Comparison of ENCODE assay signal across 8 cellular contexts in the genomic region with DNA sequence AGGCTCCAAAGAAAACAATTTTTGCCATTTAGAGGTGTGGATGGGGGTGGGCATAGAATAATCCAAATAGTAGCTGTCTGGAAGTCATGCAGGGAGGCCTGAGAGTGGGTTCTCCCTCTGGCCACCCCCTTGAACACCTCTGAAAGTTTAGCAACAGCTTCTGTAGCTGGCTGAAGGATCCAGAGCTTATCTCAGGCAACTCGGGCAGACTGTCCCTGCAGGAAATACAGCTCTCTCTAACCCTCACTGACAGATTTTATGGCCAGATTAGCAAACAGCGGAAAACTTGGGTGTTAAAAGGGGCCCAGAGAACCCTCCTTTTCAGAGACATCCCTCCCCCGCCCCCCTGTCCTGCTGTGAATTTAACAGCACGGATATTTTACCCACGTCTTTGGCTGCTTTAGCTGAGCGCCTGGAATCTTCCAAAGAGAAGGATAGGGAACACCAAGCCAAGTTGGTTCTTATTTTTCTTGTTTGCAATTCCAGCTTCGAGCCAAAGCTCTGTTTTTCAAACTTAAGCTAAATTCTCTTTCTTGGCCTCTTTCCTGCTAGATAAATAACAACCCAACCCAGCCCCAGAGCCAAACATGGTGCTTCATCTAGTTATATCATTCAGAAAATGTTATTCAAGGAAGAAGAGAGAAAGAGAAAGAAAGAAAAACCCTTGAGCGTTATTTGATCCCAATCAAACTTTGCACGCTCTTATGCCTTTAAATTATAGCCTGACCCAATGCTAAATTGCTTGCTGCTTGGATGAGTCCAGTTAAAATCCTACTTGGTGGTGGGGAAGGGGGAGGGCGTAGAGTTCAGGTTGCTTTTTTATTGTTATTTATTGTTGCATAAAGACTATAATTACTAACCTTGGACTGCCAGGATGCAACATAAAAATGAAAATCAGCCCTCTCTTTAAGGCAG. TPM values are rescaled to one million over a fixed set of nuclear protein-coding genes. Genes with fewer than 3 reads are reported as not detected.
DNase-seq lines count a peak whose midpoint lies in the region; ATAC-seq and TF ChIP-seq lines count a peak whose summit lies in the region.

No MANE protein-coding gene starts in this region.

- no peak overlapping the region for H2AFZ ChIP-seq in trophoblast cell (ENCODE audit: insufficient read depth, low read length, poor library complexity)

- H2BK120ac ChIP-seq in trophoblast cell (ENCODE audit: insufficient read depth, low read length, poor library complexity): peak overlapping the region; percentile 30

- peak overlapping the region; percentile 35 for H3K14ac ChIP-seq in trophoblast cell (ENCODE audit: low read length)

- H3K27ac ChIP-seq in trophoblast cell (ENCODE audit: low read depth, low read length): peak overlapping the region; percentile 68

- H3K4me2 ChIP-seq in trophoblast cell (ENCODE audit: low read length): peak overlapping the region; percentile 46

- H3K27ac Mint-ChIP-seq in endothelial cell (ENCODE audit: unreplicated experiment): peak overlapping the region; percentile 74
- no peak overlapping the region for H3K27ac Mint-ChIP-seq in stimulated activated effector memory CD8-positive, alpha-beta T cell treated with anti-CD3 and anti-CD28 coated beads, Interleukin-12 subunit alpha, Interleukin-12 subunit beta, amount 100 ng/mL, for 72 hours

- peaks cover 21% of the 10 kb centered on the region for H3K36me3 Mint-ChIP-seq in endothelial cell (ENCODE audit: low read depth, unreplicated experiment)
- peaks cover 6% of the 10 kb centered on the region for H3K36me3 Mint-ChIP-seq in stimulated activated effector memory CD8-positive, alpha-beta T cell treated with anti-CD3 and anti-CD28 coated beads, Interleukin-12 subunit alpha, Interleukin-12 subunit beta, amount 100 ng/mL, for 72 hours

- H3K79me1 ChIP-seq in trophoblast cell (ENCODE audit: low read length): peaks cover 40% of the 10 kb centered on the region

- no peaks in the 10 kb centered on the region for H3K27me3 ChIP-seq in trophoblast cell (ENCODE audit: insufficient read depth, low read length)

- H2BK5ac ChIP-seq in trophoblast cell (ENCODE audit: low read depth, low read length, poor library complexity): peak overlapping the region; percentile 7

- no CpG with 5 or more reads among the region's 10 CpGs for WGBS in trophoblast cell (ENCODE audit: extremely low coverage, insufficient coverage, insufficient read length)

- peak overlapping the region; percentile 28 for H2AK5ac ChIP-seq in trophoblast cell (ENCODE audit: low read length)

- no peak overlapping the region for H4K8ac ChIP-seq in trophoblast cell (ENCODE audit: low read depth, low read length)

- H3K9me3 Mint-ChIP-seq in endothelial cell (ENCODE audit: unreplicated experiment): no peaks in the 10 kb centered on the region
- H3K9me3 Mint-ChIP-seq in stimulated activated effector memory CD8-positive, alpha-beta T cell treated with anti-CD3 and anti-CD28 coated beads, Interleukin-12 subunit alpha, Interleukin-12 subunit beta, amount 100 ng/mL, for 72 hours: no peaks in the 10 kb centered on the region

- DNase-seq in NCI-H345 treated with DMSO at 0.1 percent for 48 hours (lab: John Stamatoyannopoulos, UW; ENCODE audit: unreplicated experiment) (peak; percentile 57), endothelial cell (ENCODE audit: low spot score) (no peak), trophoblast cell (no peak), germinal center (ENCODE audit: low spot score) (no peak), RKO (ENCODE audit: low spot score) (no peak)
- no peak for DNase-seq in activated CD4-positive, CD25-positive, alpha-beta regulatory T cell (lab: John Stamatoyannopoulos, UW)
- no peak for DNase-seq in stimulated activated effector memory CD8-positive, alpha-beta T cell treated with anti-CD3 and anti-CD28 coated beads, Interleukin-12 subunit alpha, Interleukin-12 subunit beta, amount 100 ng/mL, for 72 hours (ENCODE audit: low spot score in 2 of 2)

- peaks cover 51% of the 10 kb centered on the region for H3K4me1 Mint-ChIP-seq in endothelial cell (ENCODE audit: unreplicated experiment)
- peaks cover 18% of the 10 kb centered on the region for H3K4me1 Mint-ChIP-seq in stimulated activated effector memory CD8-positive, alpha-beta T cell treated with anti-CD3 and anti-CD28 coated beads, Interleukin-12 subunit alpha, Interleukin-12 subunit beta, amount 100 ng/mL, for 72 hours

- H3K4me3 ChIP-seq in GM08714 (ENCODE audit: low read length) (peak overlapping the region; percentile 49), trophoblast cell (ENCODE audit: low read depth, low read length) (no peak overlapping the region)

- H3K4me1 ChIP-seq in trophoblast cell (ENCODE audit: control insufficient read depth in 1 of 2, insufficient read depth in 2 of 2, low read length in 2 of 2): peaks cover 15 to 36% of the 10 kb centered on the region in 2 experiments

- H3K4me3 Mint-ChIP-seq in endothelial cell (ENCODE audit: unreplicated experiment): peak overlapping the region; percentile 71
- no peak overlapping the region for H3K4me3 Mint-ChIP-seq in stimulated activated effector memory CD8-positive, alpha-beta T cell treated with anti-CD3 and anti-CD28 coated beads, Interleukin-12 subunit alpha, Interleukin-12 subunit beta, amount 100 ng/mL, for 72 hours

- H3K27me3 Mint-ChIP-seq in endothelial cell (ENCODE audit: unreplicated experiment): peaks cover 26% of the 10 kb centered on the region

- peaks cover 10 to 22% of the 10 kb centered on the region in 2 experiments for H3K36me3 ChIP-seq in trophoblast cell (ENCODE audit: control insufficient read depth in 1 of 2, insufficient read depth in 2 of 2, low read length in 2 of 2)

- TF ChIP-seq CTCF in endothelial cell (IDR thresholded peaks at IDR 0.05; ENCODE audit: unreplicated experiment): no peak

- H3K18ac ChIP-seq in trophoblast cell (ENCODE audit: low read length): peak overlapping the region; percentile 4

- peak overlapping the region; percentile 8 for H4K91ac ChIP-seq in trophoblast cell (ENCODE audit: low read depth, low read length)

- ATAC-seq in stimulated activated effector memory CD8-positive, alpha-beta T cell treated with anti-CD3 and anti-CD28 coated beads, Interleukin-12 subunit alpha, Interleukin-12 subunit beta, amount 100 ng/mL, for 72 hours: no peak

- H3K79me2 ChIP-seq in trophoblast cell (ENCODE audit: control insufficient read depth, insufficient read depth, low read length, poor library complexity): peaks cover 19% of the 10 kb centered on the region

- no peak overlapping the region for H3K4ac ChIP-seq in trophoblast cell (ENCODE audit: low read depth, low read length)

- H3K9me3 ChIP-seq in trophoblast cell (ENCODE audit: insufficient read depth, low read depth, low read length): no peaks in the 10 kb centered on the region

- H3K23ac ChIP-seq in trophoblast cell (ENCODE audit: low read length): no peak overlapping the region

- H3K9ac ChIP-seq in trophoblast cell (ENCODE audit: low read length): no peak overlapping the region

- H2BK12ac ChIP-seq in trophoblast cell (ENCODE audit: low read length): peak overlapping the region; percentile 56

- H4K12ac ChIP-seq in trophoblast cell (ENCODE audit: low read depth, low read length): no peak overlapping the region

RNA-seq across cellular contexts. Expression of a gene that starts 2.3 kb away (rescaled TPM):
- 5.6 TPM for total RNA-seq in endothelial cell (ENCODE audit: unreplicated experiment)
- polyA plus RNA-seq in trophoblast cell (2013): 30.4 and 31.0 TPM in 2 replicates

RNA-seq across cellular contexts. Expression of a gene that starts 16.4 kb away (rescaled TPM):
- total RNA-seq in endothelial cell (ENCODE audit: unreplicated experiment): not detected
- 0.04 and 0.06 TPM in 2 replicates for polyA plus RNA-seq in trophoblast cell (2013)

RNA-seq across cellular contexts. Expression of a gene that starts 31.0 kb away (rescaled TPM):
- total RNA-seq in endothelial cell (ENCODE audit: unreplicated experiment): 6.5 TPM
- polyA plus RNA-seq in trophoblast cell (2013): 5.5 and 6.2 TPM in 2 replicates

RNA-seq across cellular contexts. Expression of a gene that starts 42.9 kb away (rescaled TPM):
- 17.7 TPM for total RNA-seq in endothelial cell (ENCODE audit: unreplicated experiment)
- polyA plus RNA-seq in trophoblast cell (2013): 8.1 and 10.4 TPM in 2 replicates

RNA-seq across cellular contexts. Expression of a gene that starts 46.4 kb away (rescaled TPM):
- 0.59 TPM for total RNA-seq in endothelial cell (ENCODE audit: unreplicated experiment)
- polyA plus RNA-seq in trophoblast cell (2013): 3.2 and 3.5 TPM in 2 replicates
